ENCODE assay signal across 12 cellular contexts in the genomic region with DNA sequence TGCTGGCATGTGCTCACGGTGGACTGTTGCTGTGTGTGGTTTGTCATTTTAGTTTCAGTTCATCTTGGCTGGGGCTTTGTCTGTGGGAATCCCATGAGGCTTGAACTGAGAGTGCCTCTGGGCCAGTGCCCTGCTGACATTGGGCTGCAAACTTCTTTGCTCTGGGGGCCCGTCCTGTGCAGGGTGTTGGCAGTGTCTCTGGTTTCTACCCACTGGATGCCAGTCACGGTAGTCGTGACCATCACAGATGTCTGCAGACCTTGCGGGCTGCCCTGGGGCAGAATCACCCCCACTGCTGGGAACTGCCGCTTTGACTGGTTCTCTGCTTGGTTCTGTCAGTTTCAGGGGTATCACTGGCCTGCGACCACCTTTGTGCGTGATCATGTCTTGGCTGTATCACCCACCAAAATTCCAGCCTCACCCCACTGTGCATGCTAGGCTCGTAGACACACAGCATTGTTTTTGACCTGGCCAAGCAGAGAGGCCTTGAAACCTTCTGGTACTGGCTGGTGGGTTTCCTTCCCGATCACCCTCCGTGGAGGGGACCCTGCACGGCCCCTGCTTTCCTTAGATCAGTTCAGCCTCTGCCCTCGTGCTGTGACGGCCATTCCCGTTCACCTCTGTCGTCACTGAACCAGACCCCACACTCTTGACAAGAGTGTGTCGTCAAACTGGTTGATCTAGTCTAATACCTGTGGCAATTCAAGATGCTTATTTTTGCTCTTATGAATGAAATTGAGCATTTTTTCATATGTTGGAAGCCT. TPM values are rescaled to one million over a fixed set of nuclear protein-coding genes. Genes with fewer than 3 reads are reported as not detected.
DNase-seq lines count a peak whose midpoint lies in the region; ATAC-seq, FAIRE-seq and TF ChIP-seq lines count a peak whose summit lies in the region.
"Had no signal": no experiment of that assay in that cellular context is flagged by ENCODE, and none has a peak within 500 bp of the region (broad histone marks: within the 10 kb centered on the region; RNA-seq: fewer than 3 reads in every experiment).

No MANE protein-coding gene starts in this region.

- TF ChIP-seq POLR2A in GM12891 (IDR thresholded peaks at IDR 0.05; ENCODE audit: low read depth, low read length) = no peak
- no peak for TF ChIP-seq POLR2A in ovary (IDR thresholded peaks at IDR 0.05)

- H3K27ac ChIP-seq in left lung (no peak overlapping the region), ovary (no peak overlapping the region)
- H3K27ac ChIP-seq: thyroid gland had no signal

- CTCF ChIA-PET in MCF 10A (lab: Yijun Ruan, JAX) = interaction anchor here (0.7 kb wide), 1 partner anchor 12 kb away, joined by 3 read pairs; no protein-coding TSS in a partner anchor

- H3K36me3 Mint-ChIP-seq in MCF 10A (ENCODE audit: insufficient read depth, unreplicated experiment) = no peaks in the 10 kb centered on the region

- intact Hi-C loops in left lung (cut with DNase I) (no loop called here), ovary (cut with DNase I) (loop anchor here in 1 of 4 donors (10.0 kb wide), 1 partner anchor 491 kb away; no protein-coding TSS in a partner anchor), MCF 10A (cut with micrococcal nuclease) (no loop called here)

- TF ChIP-seq CTCF in left lung (IDR thresholded peaks at IDR 0.05) (no peak), ovary (IDR thresholded peaks at IDR 0.05) (no peak), MCF 10A (IDR thresholded peaks at IDR 0.05; ENCODE audit: unreplicated experiment) (no peak)

- peaks cover 0 to 6% of the 10 kb centered on the region in 2 donors for H3K4me1 ChIP-seq in left lung
- no peaks in the 10 kb centered on the region for H3K4me1 ChIP-seq in ovary (ENCODE audit: insufficient read depth)
- H3K4me1 ChIP-seq: thyroid gland had no signal

- TF ChIP-seq EP300 in ovary (IDR thresholded peaks at IDR 0.05) = no peak

- DNase-seq in GM12891 (ENCODE audit: insufficient read length, low spot score) (peak; percentile 63), left lung (peak; percentile 12 to 38), ovary (no peak), MCF 10A (ENCODE audit: unreplicated experiment) (no peak), DMS114 treated with DMSO at 0.1 percent for 48 hours (lab: John Stamatoyannopoulos, UW; ENCODE audit: unreplicated experiment) (no peak), GOT3 (lab: John Stamatoyannopoulos, UW) (no peak)
- DNase-seq: RPMI8226, thyroid gland had no signal

- ATAC-seq in GM21360 (IDR thresholded peaks at IDR 0.05; ENCODE audit: unreplicated experiment) (peak; percentile 80), HG03432 (IDR thresholded peaks at IDR 0.05; ENCODE audit: unreplicated experiment) (peak; percentile 90), left lung (peak; percentile 54)

- no peaks in the 10 kb centered on the region for H3K4me1 Mint-ChIP-seq in MCF 10A (ENCODE audit: insufficient read depth, unreplicated experiment)

- H3K27me3 ChIP-seq in left lung (peaks cover 0 to 13% of the 10 kb centered on the region in 2 donors), ovary (no peaks in the 10 kb centered on the region)
- H3K27me3 ChIP-seq: thyroid gland had no signal

- peaks cover 7% of the 10 kb centered on the region for H3K9me3 Mint-ChIP-seq in MCF 10A (ENCODE audit: unreplicated experiment)

- POLR2A ChIA-PET in MCF 10A (lab: Yijun Ruan, JAX) = no interaction called here

- WGBS in ovary, 3 donors = 70 to 82% (median 75%) methylated on average over 17 of the region's 17 CpGs

- no TSS peak for BruUV-seq in MCF 10A (replicated peaks; lab: Mats Ljungman, UMichigan)

- no peaks in the 10 kb centered on the region for H3K36me3 ChIP-seq in left lung
- H3K36me3 ChIP-seq in ovary = no peaks in the 10 kb centered on the region
- H3K36me3 ChIP-seq: thyroid gland had no signal

- H3K4me3 Mint-ChIP-seq in MCF 10A (ENCODE audit: unreplicated experiment) = no peak overlapping the region

- H3K27me3 Mint-ChIP-seq in MCF 10A (ENCODE audit: insufficient read depth, unreplicated experiment) = peaks cover 17% of the 10 kb centered on the region

- no peak overlapping the region for H3K4me3 ChIP-seq in left lung
- H3K4me3 ChIP-seq in ovary = no peak overlapping the region
- H3K4me3 ChIP-seq: skin epidermis, thyroid gland had no signal

- H3K27ac Mint-ChIP-seq in MCF 10A (ENCODE audit: low read depth, unreplicated experiment) = no peak overlapping the region

- H3K9me3 ChIP-seq in left lung = no peaks in the 10 kb centered on the region
- H3K9me3 ChIP-seq in ovary = no peaks in the 10 kb centered on the region
- H3K9me3 ChIP-seq: thyroid gland had no signal

- peak; percentile 43 for FAIRE-seq in GM12891 (lab: Jason Lieb, UNC)
- FAIRE-seq: islet of Langerhans had no signal

TF ChIP-seq in GM12891, 5 proteins besides CTCF, POLR2A, EP300 and RAD21:
- TF ChIP-seq POU2F2 (IDR thresholded peaks at IDR 0.05; ENCODE audit: low read depth, low read length) (no peak), POLR2AphosphoS5 (IDR thresholded peaks at IDR 0.05; ENCODE audit: low read depth, low read length) (no peak), PAX5 (IDR thresholded peaks at IDR 0.05; ENCODE audit: insufficient read depth, low read length, severe bottlenecking) (no peak), SPI1 (IDR thresholded peaks at IDR 0.05; ENCODE audit: low read depth, low read length) (peak; percentile 11; the same call in 1 of the 2 replicates), TAF1 (IDR thresholded peaks at IDR 0.05; ENCODE audit: low read depth, low read length) (no peak)

RNA-seq across cellular contexts. Expression of a gene that starts 57.6 kb away (rescaled TPM):
- polyA plus RNA-seq in GM12891 (2012; ENCODE audit: low read depth, missing spikeins) = 0.17 TPM
- total RNA-seq in left lung (1 to 10 TPM in 1 of 2 donors, under 1 TPM in 1; 0.20 to 1.1 TPM), ovary (under 1 TPM in 5 of 7 donors, not detected in 2; 0.17 to 0.80 (median 0.23) TPM), MCF 10A (2022) (not detected in 2 replicates)
- polyA plus RNA-seq in ovary = under 1 TPM in 1 of 2 donors, not detected in 1; 0.10 TPM

Comparison
In these comparisons a context has a peak if more than half of its experiments do, and no peak if none do; other contexts are left out.
1. DNase-seq: peak in GM12891 (single experiment) and left lung (2 of 2); none in ovary (0 of 5), MCF 10A (single experiment), DMS114 treated with DMSO at 0.1 percent for 48 hours (single experiment) and GOT3 (single experiment).
2. Peak in every context shown above with its lines, with median percentiles within 50 percentile points of each other: ATAC-seq.